9 cellular contexts compared by ENCODE assay signal in genomic region chr15:74635228-74635627, GRCh38. TPM values are rescaled to one million over a fixed set of nuclear protein-coding genes. Genes with fewer than 3 reads are reported as not detected.
DNase-seq lines count a peak whose midpoint lies in the region; ATAC-seq and TF ChIP-seq lines count a peak whose summit lies in the region.
"Had no signal": no experiment of that assay in that cellular context is flagged by ENCODE, and none has a peak within 500 bp of the region (broad histone marks: within the 10 kb centered on the region; RNA-seq: fewer than 3 reads in every experiment).

No MANE protein-coding gene starts in this region.

- H3K27me3 Mint-ChIP-seq in T-helper 2 cell treated with Interferon-gamma antibody and Interleukin-4, amounts not matched to agents 5 μg/mL and 100 μg/mL, for 36 hours (ENCODE audit: low read depth), result no peaks in the 10 kb centered on the region

- H3K36me3 Mint-ChIP-seq in T-helper 2 cell treated with Interferon-gamma antibody and Interleukin-4, amounts not matched to agents 5 μg/mL and 100 μg/mL, for 36 hours (ENCODE audit: low read depth), result peaks cover 32% of the 10 kb centered on the region

- H3K27ac ChIP-seq in hepatocyte (no peak overlapping the region), spleen (no peak overlapping the region)
- H3K27ac ChIP-seq: BLaER1 treated with 17β-estradiol and CSF1 and Interleukin-3, amounts not matched to agents 10 nM and 100 nM had no signal

- H3K36me3 ChIP-seq in hepatocyte (replicated peaks; ENCODE audit: insufficient read depth, low read depth), result no peaks in the 10 kb centered on the region
- H3K36me3 ChIP-seq in spleen, result peaks cover 0 to 100% (median 79%) of the 10 kb centered on the region in 6 donors

- H3K4me3 ChIP-seq in hepatocyte (no peak overlapping the region), spleen (no peak overlapping the region)
- H3K4me3 ChIP-seq: BLaER1 treated with 17β-estradiol and CSF1 and Interleukin-3, amounts not matched to agents 10 nM and 100 nM had no signal

- TF ChIP-seq CTCF in hepatocyte (IDR thresholded peaks at IDR 0.05; ENCODE audit: poor library complexity) (peak; percentile 82), spleen (IDR thresholded peaks at IDR 0.05 in 8 of 11, conservative IDR thresholded peaks at IDR 0.05 in 3 of 11) (peak; percentile 79 to 96 (median 91))

- H3K79me2 ChIP-seq in hepatocyte, result peaks cover 9% of the 10 kb centered on the region

- 34% methylated on average over 5 of the region's 5 CpGs for WGBS in hepatocyte (ENCODE audit: low lambda C conversion rate, missing lambda C conversion rate)
- 22 to 26% (median 24%) methylated on average over 5 of the region's 5 CpGs for WGBS in spleen, 5 donors

- H3K4me3 Mint-ChIP-seq in T-helper 2 cell treated with Interferon-gamma antibody and Interleukin-4, amounts not matched to agents 5 μg/mL and 100 μg/mL, for 36 hours, result no peak overlapping the region

- DNase-seq in NCI-H1092 treated with DMSO at 0.1 percent for 48 hours (lab: John Stamatoyannopoulos, UW) (peak; percentile 22), NCI-H1092 (lab: John Stamatoyannopoulos, UW) (no peak), Kasumi-1 (lab: John Stamatoyannopoulos, UW) (peak; percentile 67 to 81), amniotic stem cell (lab: John Stamatoyannopoulos, UW) (peak; percentile 9), hepatocyte (ENCODE audit: low spot score) (peak; percentile 81), spleen (peak; percentile 90)
- DNase-seq in T-helper 2 cell treated with Interferon-gamma antibody and Interleukin-4, amounts not matched to agents 5 μg/mL and 100 μg/mL, for 36 hours (ENCODE audit: low spot score), result peak; percentile 54

- intact Hi-C loops in spleen (cut with DNase I; ENCODE audit: low total_unique reads), result loop anchor here (2.0 to 5.0 kb wide), 2 partner anchors 134 to 317 kb away; no protein-coding TSS in a partner anchor

- H3K27me3 ChIP-seq in hepatocyte, result no peaks in the 10 kb centered on the region
- no peaks in the 10 kb centered on the region for H3K27me3 ChIP-seq in spleen (replicated peaks in 1 of 7)
- H3K27me3 ChIP-seq: BLaER1 treated with 17β-estradiol and CSF1 and Interleukin-3, amounts not matched to agents 10 nM and 100 nM had no signal

- no peak overlapping the region for H2AFZ ChIP-seq in hepatocyte

- no peak for TF ChIP-seq POLR2A in spleen (IDR thresholded peaks at IDR 0.05)

- H3K4me2 ChIP-seq in hepatocyte, result no peak overlapping the region
- H3K4me2 ChIP-seq: BLaER1 treated with 17β-estradiol and CSF1 and Interleukin-3, amounts not matched to agents 10 nM and 100 nM had no signal

- peaks cover 8% of the 10 kb centered on the region for H4K20me1 ChIP-seq in hepatocyte (ENCODE audit: insufficient read depth, poor library complexity, severe bottlenecking)

- H3K4me1 Mint-ChIP-seq in T-helper 2 cell treated with Interferon-gamma antibody and Interleukin-4, amounts not matched to agents 5 μg/mL and 100 μg/mL, for 36 hours (ENCODE audit: low read depth), result no peaks in the 10 kb centered on the region

- H3K9me3 Mint-ChIP-seq in T-helper 2 cell treated with Interferon-gamma antibody and Interleukin-4, amounts not matched to agents 5 μg/mL and 100 μg/mL, for 36 hours, result no peaks in the 10 kb centered on the region

- H3K27ac Mint-ChIP-seq in T-helper 2 cell treated with Interferon-gamma antibody and Interleukin-4, amounts not matched to agents 5 μg/mL and 100 μg/mL, for 36 hours, result no peak overlapping the region

- H3K4me1 ChIP-seq in hepatocyte (ENCODE audit: insufficient read depth) (no peaks in the 10 kb centered on the region), spleen (peaks cover 0 to 34% (median 8%) of the 10 kb centered on the region in 6 donors)

- no peak for ATAC-seq in HG02763 (IDR thresholded peaks at IDR 0.05; ENCODE audit: unreplicated experiment)

- H3K9me3 ChIP-seq in hepatocyte (ENCODE audit: low read depth) (no peaks in the 10 kb centered on the region), spleen (no peaks in the 10 kb centered on the region)
- H3K9me3 ChIP-seq: BLaER1 treated with 17β-estradiol and CSF1 and Interleukin-3, amounts not matched to agents 10 nM and 100 nM had no signal

- no peaks in the 10 kb centered on the region for H3K9me2 ChIP-seq in hepatocyte (replicated peaks; ENCODE audit: insufficient read depth)

RNA-seq across cellular contexts. Expression of gene CLK3, which starts 19.6 kb away (rescaled TPM):
- 71.3 and 94.6 TPM in 2 replicates for total RNA-seq in hepatocyte
- 69.0 and 91.7 TPM in 2 replicates for polyA plus RNA-seq in hepatocyte
- total RNA-seq in spleen, result 100 to 1,000 TPM in 6 of 7 donors, 10 to 100 TPM in 1; 97.8 to 229 (median 109) TPM
- polyA plus RNA-seq in spleen, result 100 to 1,000 TPM in 1 of 3 donors, 10 to 100 TPM in 2; 54.0 to 106 (median 93.7) TPM
